18 cellular contexts compared by ENCODE assay signal in the genomic region with DNA sequence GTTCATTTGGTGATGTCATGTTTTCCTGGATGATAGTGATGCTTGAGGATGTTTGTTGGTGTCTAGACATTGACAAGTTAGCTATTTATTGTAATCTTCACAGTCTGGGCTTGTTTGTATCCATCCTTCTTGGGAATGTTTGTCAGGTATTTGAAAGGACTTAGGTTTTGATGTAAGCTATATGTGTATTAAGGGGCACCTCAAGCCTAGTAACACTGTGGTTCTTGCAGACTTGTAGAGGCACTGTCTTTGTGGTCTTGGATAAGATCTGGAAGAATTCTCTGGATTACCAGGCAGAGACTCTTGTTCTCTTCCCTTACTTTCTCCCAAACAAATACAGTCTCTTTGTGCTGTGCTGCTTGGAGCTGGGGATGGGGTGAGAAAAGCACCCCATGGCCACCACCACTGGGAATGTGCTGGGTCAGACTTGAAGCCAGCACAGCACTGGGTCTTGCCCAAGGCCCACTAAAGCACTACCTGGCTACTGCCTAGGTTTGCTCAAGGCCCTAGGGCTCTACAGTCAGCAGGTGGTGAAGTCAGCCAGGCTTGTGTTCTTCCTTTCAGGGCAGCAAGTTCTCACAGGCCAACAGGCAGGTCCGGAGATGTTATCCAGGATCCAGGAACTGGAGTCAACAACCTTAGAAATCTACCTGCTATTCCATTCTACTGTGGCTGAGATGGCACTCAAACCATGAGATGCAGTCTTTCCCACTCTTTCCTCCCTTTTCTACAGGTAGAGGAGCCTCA. TPM values are rescaled to one million over a fixed set of nuclear protein-coding genes. Genes with fewer than 3 reads are reported as not detected.
DNase-seq lines count a peak whose midpoint lies in the region; ATAC-seq and TF ChIP-seq lines count a peak whose summit lies in the region.
"Had no signal": no experiment of that assay in that cellular context is flagged by ENCODE, and none has a peak within 500 bp of the region (broad histone marks: within the 10 kb centered on the region; RNA-seq: fewer than 3 reads in every experiment).

No MANE protein-coding gene starts in this region.

- no peaks in the 10 kb centered on the region for H3K4me1 Mint-ChIP-seq in activated CD4-positive, alpha-beta T cell treated with anti-CD3 and anti-CD28 coated beads, Interleukin-2, amount 10 ng/mL, durations not matched to agents 24 days and 14 days
- H3K4me1 Mint-ChIP-seq: GM23338 had no signal

- H3K9me3 Mint-ChIP-seq in activated CD4-positive, alpha-beta T cell treated with anti-CD3 and anti-CD28 coated beads, Interleukin-2, amount 10 ng/mL, durations not matched to agents 24 days and 14 days = peaks cover 9% of the 10 kb centered on the region

- TF ChIP-seq CTCF in RWPE2 (IDR thresholded peaks at IDR 0.05; ENCODE audit: poor library complexity, severe bottlenecking) = no peak

- H3K4me1 ChIP-seq in RWPE2 (ENCODE audit: insufficient read depth, poor library complexity, severe bottlenecking) = no peaks in the 10 kb centered on the region
- H3K4me1 ChIP-seq: A549 had no signal

- no peak overlapping the region for H3K27ac ChIP-seq in RWPE2 (ENCODE audit: poor library complexity, severe bottlenecking)
- H3K27ac ChIP-seq: 22Rv1, A549, C4-2B had no signal

- H3K36me3 ChIP-seq in RWPE2 (ENCODE audit: low read depth) = no peaks in the 10 kb centered on the region

- H3K4me3 Mint-ChIP-seq in activated CD4-positive, alpha-beta T cell treated with anti-CD3 and anti-CD28 coated beads, Interleukin-2, amount 10 ng/mL, durations not matched to agents 24 days and 14 days = no peak overlapping the region
- H3K4me3 Mint-ChIP-seq: CD4-positive, alpha-beta T cell; GM23338 had no signal

- H3K27ac Mint-ChIP-seq in activated CD4-positive, alpha-beta T cell treated with anti-CD3 and anti-CD28 coated beads, Interleukin-2, amount 10 ng/mL, durations not matched to agents 24 days and 14 days = no peak overlapping the region
- H3K27ac Mint-ChIP-seq: CD4-positive, alpha-beta T cell; GM23338 had no signal

- ATAC-seq in RWPE2 (ENCODE audit: low read depth) = 0 out of 3 replicates have a peak, but pooled peaks have one; percentile 21
- ATAC-seq in esophagus mucosa = peak; percentile 86
- ATAC-seq in GM18870 (IDR thresholded peaks at IDR 0.05; ENCODE audit: unreplicated experiment) = no peak
- ATAC-seq: A549, GM23338, HCT116 had no signal

- H3K4me3 ChIP-seq in RWPE2 (ENCODE audit: severe bottlenecking) = no peak overlapping the region
- H3K4me3 ChIP-seq: A549, GM23338 had no signal

- H3K27me3 Mint-ChIP-seq in activated CD4-positive, alpha-beta T cell treated with anti-CD3 and anti-CD28 coated beads, Interleukin-2, amount 10 ng/mL, durations not matched to agents 24 days and 14 days = peaks cover 21% of the 10 kb centered on the region

- no peaks in the 10 kb centered on the region for H3K9me3 ChIP-seq in RWPE2 (ENCODE audit: severe bottlenecking)
- H3K9me3 ChIP-seq: A549 had no signal

- peak; percentile 42 for DNase-seq in activated CD4-positive, alpha-beta T cell treated with anti-CD3 and anti-CD28 coated beads, Interleukin-2, amount 10 ng/mL, durations not matched to agents 24 days and 14 days
- DNase-seq in activated CD4-positive, alpha-beta T cell treated with anti-CD3 and anti-CD28 coated beads for 1 hour = no peak
- no peak for DNase-seq in RWPE2 (ENCODE audit: low spot score)
- no peak for DNase-seq in activated T-cell treated with anti-CD3 and anti-CD28 coated beads, Interleukin-2, amount 50 U/mL, for 1 hour
- no peak for DNase-seq in HuH-7 (ENCODE audit: low spot score)
- DNase-seq: AML-193; CD4-positive, alpha-beta T cell; DMS153; DMS79; GDM1; H7 had no signal

- no peaks in the 10 kb centered on the region for H3K27me3 ChIP-seq in RWPE2 (ENCODE audit: insufficient read depth, poor library complexity, severe bottlenecking)

- H3K36me3 Mint-ChIP-seq in activated CD4-positive, alpha-beta T cell treated with anti-CD3 and anti-CD28 coated beads, Interleukin-2, amount 10 ng/mL, durations not matched to agents 24 days and 14 days (ENCODE audit: low read depth) = no peaks in the 10 kb centered on the region

- intact Hi-C loops in activated CD4-positive, alpha-beta T cell treated with anti-CD3 and anti-CD28 coated beads, Interleukin-2, amount 10 ng/mL, durations not matched to agents 24 days and 14 days (cut with micrococcal nuclease) = no loop called here

RNA-seq across cellular contexts. Expression of a gene that starts 49.3 kb away (rescaled TPM):
- not detected in 2 replicates for total RNA-seq in activated CD4-positive, alpha-beta T cell treated with anti-CD3 and anti-CD28 coated beads, Interleukin-2, amount 10 ng/mL, durations not matched to agents 24 days and 14 days
- total RNA-seq in esophagus mucosa = 0.60 TPM
- total RNA-seq: CD4-positive, alpha-beta T cell had no signal
